34 cellular contexts compared by ENCODE assay signal in genomic region chr2:239576784-239577183, GRCh38.
"Had no signal": no experiment of that assay in that cellular context is flagged by ENCODE, and none has a peak within 500 bp of the region (broad histone marks: within the 10 kb centered on the region; RNA-seq: fewer than 3 reads in every experiment).

No MANE protein-coding gene starts in this region.

- H3K4me1 ChIP-seq: foreskin keratinocyte, gastrocnemius medialis, heart left ventricle had no signal

- H3K27me3 ChIP-seq: brain microvascular endothelial cell had no signal

- FAIRE-seq: astrocyte, bronchial epithelial cell had no signal

- DNase-seq: activated CD4-positive, alpha-beta memory T cell treated with anti-CD3 and anti-CD28 coated beads for 36 hours; activated CD4-positive, alpha-beta T cell treated with anti-CD3 and anti-CD28 coated beads for 36 hours; activated CD4-positive, alpha-beta T cell treated with anti-CD3 and anti-CD28 coated beads, Interleukin-2, amount 10 ng/mL, durations not matched to agents 24 days and 14 days; activated CD4-positive, CD25-positive, alpha-beta regulatory T cell; activated CD4-positive, CD25-positive, alpha-beta regulatory T cell treated with anti-CD3 and anti-CD28 coated beads, Interleukin-2, amount 50 U/mL, for 72 hours; activated CD8-positive, alpha-beta memory T cell treated with anti-CD3 and anti-CD28 coated beads, Interleukin-2, amount 10 ng/mL, durations not matched to agents 7 days and 5 days; activated CD8-positive, alpha-beta memory T cell treated with anti-CD3 and anti-CD28 coated beads, Interleukin-2, amount 50 U/mL, for 4 hours; activated CD8-positive, alpha-beta T cell treated with anti-CD3 and anti-CD28 coated beads, Interleukin-2, amount 10 ng/mL, durations not matched to agents 7 days and 5 days; activated gamma-delta T cell treated with Interleukin-2 at 50 U/mL for 16 hours; activated naive CD4-positive, alpha-beta T cell treated with anti-CD3 and anti-CD28 coated beads, Interleukin-2, amount 50 U/mL, for 16 hours; activated naive CD4-positive, alpha-beta T cell treated with Interleukin-2 at 50 U/mL for 16 hours; activated T-cell treated with anti-CD3 and anti-CD28 coated beads, Interleukin-2, amount 50 U/mL, for 1 hour; activated T-cell treated with anti-CD3 and anti-CD28 coated beads, Interleukin-2, amount 50 U/mL, for 48 hours; amniotic stem cell; anterior cingulate cortex; brain microvascular endothelial cell; effector memory CD8-positive, alpha-beta T cell; erythroblast; foreskin keratinocyte; gastrocnemius medialis; T-helper 17 cell; T1000 had no signal

- H3K36me3 ChIP-seq: brain microvascular endothelial cell, esophagus muscularis mucosa, gastrocnemius medialis, heart left ventricle had no signal

- H3K4me3 Mint-ChIP-seq: activated CD4-positive, alpha-beta memory T cell treated with anti-CD3 and anti-CD28 coated beads for 36 hours; activated CD4-positive, alpha-beta T cell treated with anti-CD3 and anti-CD28 coated beads for 36 hours; activated CD4-positive, alpha-beta T cell treated with anti-CD3 and anti-CD28 coated beads, Interleukin-2, amount 10 ng/mL, durations not matched to agents 24 days and 14 days; activated CD8-positive, alpha-beta memory T cell treated with anti-CD3 and anti-CD28 coated beads, Interleukin-2, amount 10 ng/mL, durations not matched to agents 7 days and 5 days; activated CD8-positive, alpha-beta T cell treated with anti-CD3 and anti-CD28 coated beads, Interleukin-2, amount 10 ng/mL, durations not matched to agents 7 days and 5 days; activated naive CD8-positive, alpha-beta T cell; activated T-helper 1 cell treated with anti-CD3 and anti-CD28 coated beads, Interleukin-12 subunit alpha, Interleukin-12 subunit beta, Interleukin-2, Interleukin-4 antibody, amounts not matched to agents 30 ng/mL and 10 ng/mL and 1 ng/mL, durations not matched to agents 14 hours and 24 hours and 36 hours; central memory CD8-positive, alpha-beta T cell; dendritic cell treated with granulocyte-macrophage colony-stimulating factor and Interleukin-4, amounts not matched to agents 40 ng/mL and 50 ng/mL, for 4 days; effector memory CD8-positive, alpha-beta T cell; T-helper 17 cell; T-helper 2 cell treated with Interferon-gamma antibody and Interleukin-4, amounts not matched to agents 5 μg/mL and 100 μg/mL, for 36 hours had no signal

- H3K4me3 ChIP-seq: coronary artery, dorsolateral prefrontal cortex, esophagus muscularis mucosa, gastrocnemius medialis, heart left ventricle had no signal

- H3K4me1 Mint-ChIP-seq: activated CD4-positive, alpha-beta T cell treated with anti-CD3 and anti-CD28 coated beads, Interleukin-2, amount 10 ng/mL, durations not matched to agents 24 days and 14 days; activated CD8-positive, alpha-beta memory T cell treated with anti-CD3 and anti-CD28 coated beads, Interleukin-2, amount 10 ng/mL, durations not matched to agents 7 days and 5 days; central memory CD8-positive, alpha-beta T cell; T-helper 17 cell had no signal

- H3K27ac ChIP-seq: brain microvascular endothelial cell, coronary artery, esophagus muscularis mucosa, foreskin keratinocyte, gastrocnemius medialis, heart left ventricle had no signal

- ATAC-seq: activated CD4-positive, alpha-beta T cell treated with anti-CD3 and anti-CD28 coated beads for 36 hours; activated CD8-positive, alpha-beta memory T cell treated with anti-CD3 and anti-CD28 coated beads, Interleukin-2, amount 10 ng/mL, durations not matched to agents 7 days and 5 days; activated CD8-positive, alpha-beta T cell treated with anti-CD3 and anti-CD28 coated beads, Interleukin-2, amount 10 ng/mL, durations not matched to agents 7 days and 5 days; effector memory CD8-positive, alpha-beta T cell; foreskin keratinocyte; gastrocnemius medialis; heart left ventricle; T-helper 17 cell had no signal

- H3K27me3 Mint-ChIP-seq: activated CD4-positive, alpha-beta T cell treated with anti-CD3 and anti-CD28 coated beads for 36 hours; activated CD4-positive, alpha-beta T cell treated with anti-CD3 and anti-CD28 coated beads, Interleukin-2, amount 10 ng/mL, durations not matched to agents 24 days and 14 days; activated naive CD8-positive, alpha-beta T cell had no signal

- H3K9me3 ChIP-seq: gastrocnemius medialis had no signal

- H3K27ac Mint-ChIP-seq: activated CD4-positive, alpha-beta memory T cell treated with anti-CD3 and anti-CD28 coated beads for 36 hours; activated CD4-positive, alpha-beta T cell treated with anti-CD3 and anti-CD28 coated beads for 36 hours; activated CD4-positive, alpha-beta T cell treated with anti-CD3 and anti-CD28 coated beads, Interleukin-2, amount 10 ng/mL, durations not matched to agents 24 days and 14 days; activated CD8-positive, alpha-beta memory T cell treated with anti-CD3 and anti-CD28 coated beads, Interleukin-2, amount 10 ng/mL, durations not matched to agents 7 days and 5 days; activated CD8-positive, alpha-beta T cell treated with anti-CD3 and anti-CD28 coated beads, Interleukin-2, amount 10 ng/mL, durations not matched to agents 7 days and 5 days; activated naive CD8-positive, alpha-beta T cell; activated T-helper 1 cell treated with anti-CD3 and anti-CD28 coated beads, Interleukin-12 subunit alpha, Interleukin-12 subunit beta, Interleukin-2, Interleukin-4 antibody, amounts not matched to agents 30 ng/mL and 10 ng/mL and 1 ng/mL, durations not matched to agents 14 hours and 24 hours and 36 hours; activated T-helper 2 cell treated with anti-CD3 and anti-CD28 coated beads, Interferon-gamma antibody, Interleukin-2, Interleukin-4, amounts not matched to agents 10 μg/mL and 5 μg/mL and 100 μg/mL, durations not matched to agents 14 hours and 24 hours and 36 hours; dendritic cell treated with granulocyte-macrophage colony-stimulating factor and Interleukin-4, amounts not matched to agents 40 ng/mL and 50 ng/mL, for 4 days; T-helper 17 cell; T-helper 2 cell treated with Interferon-gamma antibody and Interleukin-4, amounts not matched to agents 5 μg/mL and 100 μg/mL, for 36 hours had no signal

- H3K36me3 Mint-ChIP-seq: activated CD4-positive, alpha-beta memory T cell treated with anti-CD3 and anti-CD28 coated beads for 36 hours; activated CD8-positive, alpha-beta memory T cell treated with anti-CD3 and anti-CD28 coated beads, Interleukin-2, amount 10 ng/mL, durations not matched to agents 7 days and 5 days; activated naive CD8-positive, alpha-beta T cell had no signal

- H3K9me3 Mint-ChIP-seq: activated CD4-positive, alpha-beta memory T cell treated with anti-CD3 and anti-CD28 coated beads for 36 hours; activated CD4-positive, alpha-beta T cell treated with anti-CD3 and anti-CD28 coated beads, Interleukin-2, amount 10 ng/mL, durations not matched to agents 24 days and 14 days; activated T-helper 1 cell treated with anti-CD3 and anti-CD28 coated beads, Interleukin-12 subunit alpha, Interleukin-12 subunit beta, Interleukin-2, Interleukin-4 antibody, amounts not matched to agents 30 ng/mL and 10 ng/mL and 1 ng/mL, durations not matched to agents 14 hours and 24 hours and 36 hours; activated T-helper 2 cell treated with anti-CD3 and anti-CD28 coated beads, Interferon-gamma antibody, Interleukin-2, Interleukin-4, amounts not matched to agents 10 μg/mL and 5 μg/mL and 100 μg/mL, durations not matched to agents 14 hours and 24 hours and 36 hours; central memory CD8-positive, alpha-beta T cell; dendritic cell treated with granulocyte-macrophage colony-stimulating factor and Interleukin-4, amounts not matched to agents 40 ng/mL and 50 ng/mL, for 4 days; effector memory CD8-positive, alpha-beta T cell; T-helper 2 cell treated with Interferon-gamma antibody and Interleukin-4, amounts not matched to agents 5 μg/mL and 100 μg/mL, for 36 hours had no signal
